In the genomic region with DNA sequence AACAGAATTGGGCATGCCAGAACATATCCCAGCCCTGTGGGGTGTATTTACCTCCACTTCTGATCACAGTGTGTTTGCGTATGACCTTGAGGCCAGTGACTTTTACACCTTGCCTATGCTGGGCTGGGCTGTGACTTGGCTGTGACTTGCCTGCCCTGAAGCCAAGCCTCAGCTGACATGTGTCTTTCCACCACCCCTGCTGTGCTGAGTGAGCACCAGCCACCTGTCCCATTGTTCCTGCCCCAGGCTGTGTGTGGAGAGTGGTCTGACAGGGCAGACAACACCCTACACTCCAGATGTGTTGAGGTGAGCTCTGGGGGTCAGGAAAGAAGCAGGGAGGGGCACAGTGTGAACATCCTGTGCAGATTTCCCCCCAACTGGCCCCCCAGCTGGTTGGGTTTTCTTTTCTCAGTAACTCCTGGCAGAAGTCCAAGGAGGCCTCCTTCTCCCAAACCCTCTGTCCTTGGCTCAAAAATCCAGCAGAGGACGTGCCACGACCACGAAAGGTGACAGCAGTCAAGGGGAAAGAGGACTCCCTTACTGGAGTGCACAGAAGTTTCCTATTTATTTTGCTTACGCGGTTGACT, we compare ENCODE assay signal across 8 cellular contexts. TPM values are rescaled to one million over a fixed set of nuclear protein-coding genes. Genes with fewer than 3 reads are reported as not detected.
A peak's percentile ranks its signal among the peaks of the same experiment; 100 is the strongest.
DNase-seq lines count a peak whose midpoint lies in the region; ATAC-seq and TF ChIP-seq lines count a peak whose summit lies in the region.

No MANE protein-coding gene starts in this region.

- CTCF ChIA-PET in HEK293T (lab: Yijun Ruan, JAX): interaction anchor here (0.9 to 1.9 kb wide), 4 partner anchors 38 to 93 kb away, joined by 3 to 9 read pairs (median 6); no protein-coding TSS in a partner anchor

- no peaks in the 10 kb centered on the region for H3K36me3 ChIP-seq in BE2C

- peak; percentile 40; the same call in 1 of the 2 replicates for TF ChIP-seq CTCF in BE2C (IDR thresholded peaks at IDR 0.05; ENCODE audit: low read depth, low read length)

- H3K4me3 ChIP-seq in BE2C (ENCODE audit: low read depth, low read length): no peak overlapping the region

- no peak for ATAC-seq in HG03469 (IDR thresholded peaks at IDR 0.05; ENCODE audit: unreplicated experiment)

- no peaks in the 10 kb centered on the region for H3K9me3 ChIP-seq in BE2C

- H3K4me1 ChIP-seq in BE2C: no peaks in the 10 kb centered on the region

- H3K27me3 ChIP-seq in BE2C: no peaks in the 10 kb centered on the region

- DNase-seq in BE2C (peak; percentile 37), HEK293T (ENCODE audit: extremely low spot score) (peak; percentile 67), RPMI8226 (peak; percentile 81), glomerular visceral epithelial cell (ENCODE audit: extremely low spot score) (peak; percentile 78), ureter (ENCODE audit: low spot score) (peak; percentile 74), kidney glomerular epithelial cell (lab: John Stamatoyannopoulos, UW) (no peak), HuH-7.5 (ENCODE audit: low spot score) (no peak)

- POLR2A ChIA-PET in HEK293T (lab: Yijun Ruan, JAX): no interaction called here

TF ChIP-seq in HEK293T, 16 proteins besides CTCF, POLR2A, EP300 and RAD21:
- TF ChIP-seq FOXA1 (IDR thresholded peaks at IDR 0.05): no peak
- TF ChIP-seq ELF4 (IDR thresholded peaks at IDR 0.05): no peak
- TF ChIP-seq FOXK2 (IDR thresholded peaks at IDR 0.05): no peak
- no peak for TF ChIP-seq BHLHE40 (IDR thresholded peaks at IDR 0.05; ENCODE audit: borderline replicate concordance)
- no peak for TF ChIP-seq TARDBP (IDR thresholded peaks at IDR 0.05)
- no peak for TF ChIP-seq SUZ12 (IDR thresholded peaks at IDR 0.05)
- no peak for TF ChIP-seq ZNF384 (IDR thresholded peaks at IDR 0.05)
- TF ChIP-seq ARNT (IDR thresholded peaks at IDR 0.05): no peak
- no peak for TF ChIP-seq CTBP1 (IDR thresholded peaks at IDR 0.05; ENCODE audit: borderline replicate concordance)
- no peak for TF ChIP-seq NFRKB (IDR thresholded peaks at IDR 0.05)
- TF ChIP-seq HDGF (IDR thresholded peaks at IDR 0.05; ENCODE audit: borderline replicate concordance): no peak
- TF ChIP-seq FOXM1 (IDR thresholded peaks at IDR 0.05; ENCODE audit: borderline replicate concordance): no peak; the same call in 1 of the 2 replicates
- TF ChIP-seq, protein P1, sequence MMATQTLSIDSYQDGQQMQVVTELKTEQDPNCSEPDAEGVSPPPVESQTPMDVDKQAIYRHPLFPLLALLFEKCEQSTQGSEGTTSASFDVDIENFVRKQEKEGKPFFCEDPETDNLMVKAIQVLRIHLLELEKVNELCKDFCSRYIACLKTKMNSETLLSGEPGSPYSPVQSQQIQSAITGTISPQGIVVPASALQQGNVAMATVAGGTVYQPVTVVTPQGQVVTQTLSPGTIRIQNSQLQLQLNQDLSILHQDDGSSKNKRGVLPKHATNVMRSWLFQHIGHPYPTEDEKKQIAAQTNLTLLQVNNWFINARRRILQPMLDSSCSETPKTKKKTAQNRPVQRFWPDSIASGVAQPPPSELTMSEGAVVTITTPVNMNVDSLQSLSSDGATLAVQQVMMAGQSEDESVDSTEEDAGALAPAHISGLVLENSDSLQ (IDR thresholded peaks at IDR 0.05): no peak
- no peak for TF ChIP-seq SP1 (IDR thresholded peaks at IDR 0.05)
- no peak for TF ChIP-seq L3MBTL2 (conservative IDR thresholded peaks at IDR 0.05)
- TF ChIP-seq LEF1 (IDR thresholded peaks at IDR 0.05; ENCODE audit: borderline replicate concordance): no peak
TF ChIP-seq in HEK293T: peak in this region for 0.

RNA-seq across cellular contexts. Expression of gene STEAP3, which starts 5.1 kb away (rescaled TPM):
- polyA plus RNA-seq in BE2C (2012; ENCODE audit: insufficient read depth, insufficient read length, low read depth): 8.5 TPM
- total RNA-seq in ureter: 40.7 TPM

Comparison
In these comparisons a context has a peak if more than half of its experiments do, and no peak if none do; other contexts are left out.
1. DNase-seq: peak in BE2C (single experiment), HEK293T (single experiment), RPMI8226 (single experiment), glomerular visceral epithelial cell (single experiment) and ureter (single experiment); none in kidney glomerular epithelial cell (single experiment) and HuH-7.5 (single experiment).